13 cellular contexts compared by ENCODE assay signal in the genomic region with DNA sequence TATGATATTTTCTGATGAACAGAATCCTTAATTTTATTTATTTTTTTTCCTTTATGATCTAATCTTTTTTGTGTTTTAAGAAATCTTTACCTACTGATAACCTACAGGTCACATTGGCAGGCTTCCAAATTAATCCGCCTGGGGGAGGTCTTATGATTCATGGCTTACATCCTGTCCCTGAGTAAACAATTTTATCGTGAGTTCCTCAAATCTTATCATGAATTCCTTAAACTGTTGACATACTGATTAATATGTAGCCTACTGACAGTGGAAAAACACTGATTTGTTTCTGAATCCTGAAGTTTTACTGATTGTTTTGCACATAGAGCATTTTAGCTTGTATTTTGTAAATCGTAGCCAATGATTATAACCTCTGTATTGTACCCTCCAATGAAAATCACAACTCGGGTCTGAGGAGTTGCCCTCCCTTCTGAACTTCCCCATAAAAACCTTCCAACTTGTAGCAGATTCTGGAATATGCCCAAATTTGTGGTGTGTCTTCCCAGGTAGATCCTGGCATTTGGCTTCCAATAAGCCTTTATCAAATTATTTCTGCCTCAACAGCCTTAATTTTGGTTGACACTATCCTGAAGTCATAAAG.
DNase-seq lines count a peak whose midpoint lies in the region; ATAC-seq and TF ChIP-seq lines count a peak whose summit lies in the region.
"Had no signal": no experiment of that assay in that cellular context is flagged by ENCODE, and none has a peak within 500 bp of the region (broad histone marks: within the 10 kb centered on the region; RNA-seq: fewer than 3 reads in every experiment).

No MANE protein-coding gene starts in this region.

- H3K9me3 ChIP-seq in HCT116 (ENCODE audit: control insufficient read depth in 1 of 2, insufficient read depth in 1 of 2, low read depth in 1 of 2, low read length in 2 of 2) (no peaks in the 10 kb centered on the region), SJSA1 (replicated peaks) (no peaks in the 10 kb centered on the region)
- H3K9me3 ChIP-seq: testis had no signal

- CTCF ChIA-PET in HCT116 (lab: Charles Lee), result no interaction called here

- H3K4me1 Mint-ChIP-seq in stimulated activated memory B cell treated with anti-CD40 and anti-IgM and Interleukin-4, amounts not matched to agents 10 μg/mL and 1 μg/mL and 100 μg/mL, for 72 hours, result no peaks in the 10 kb centered on the region

- no peaks in the 10 kb centered on the region for H3K9me3 Mint-ChIP-seq in stimulated activated memory B cell treated with anti-CD40 and anti-IgM and Interleukin-4, amounts not matched to agents 10 μg/mL and 1 μg/mL and 100 μg/mL, for 72 hours

- H3K79me2 ChIP-seq in HCT116 (ENCODE audit: insufficient read depth, low read length), result no peaks in the 10 kb centered on the region

- intact Hi-C loops in HCT116 (cut with micrococcal nuclease), result no loop called here

- TF ChIP-seq CTCF in HCT116 (IDR thresholded peaks at IDR 0.05 in 2 of 3, conservative IDR thresholded peaks at IDR 0.05 in 1 of 3; ENCODE audit: borderline replicate concordance in 1 of 3, insufficient read depth in 1 of 3, low read depth in 2 of 3, low read length in 2 of 3) (no peak), fibroblast of villous mesenchyme (IDR thresholded peaks at IDR 0.05; ENCODE audit: insufficient read depth, low read depth, low read length) (no peak)

- BruUV-seq in HCT116 (replicated peaks; lab: Mats Ljungman, UMichigan), result no TSS peak

- peak overlapping the region; percentile 95 for H2AFZ ChIP-seq in HCT116 (ENCODE audit: low read depth, low read length, poor library complexity, severe bottlenecking)

- H3K27me3 Mint-ChIP-seq in stimulated activated memory B cell treated with anti-CD40 and anti-IgM and Interleukin-4, amounts not matched to agents 10 μg/mL and 1 μg/mL and 100 μg/mL, for 72 hours, result no peaks in the 10 kb centered on the region

- H3K4me1 ChIP-seq in HCT116 (ENCODE audit: control insufficient read depth in 1 of 2, insufficient read depth in 2 of 2, low read length in 2 of 2), result peaks cover 22 to 30% of the 10 kb centered on the region in 2 experiments; a peak in 3 of 4 replicates
- peaks cover 8% of the 10 kb centered on the region for H3K4me1 ChIP-seq in SJSA1 (replicated peaks)
- H3K4me1 ChIP-seq: testis had no signal

- no peak overlapping the region for H3K4me3 Mint-ChIP-seq in stimulated activated memory B cell treated with anti-CD40 and anti-IgM and Interleukin-4, amounts not matched to agents 10 μg/mL and 1 μg/mL and 100 μg/mL, for 72 hours

- ATAC-seq in HCT116, result peak; percentile 78
- ATAC-seq in HG02798 (IDR thresholded peaks at IDR 0.05; ENCODE audit: poor library complexity, unreplicated experiment), result no peak
- no peak for ATAC-seq in stimulated activated memory B cell treated with anti-CD40 and anti-IgM and Interleukin-4, amounts not matched to agents 10 μg/mL and 1 μg/mL and 100 μg/mL, for 72 hours

- H3K27me3 ChIP-seq in HCT116 (ENCODE audit: insufficient read depth, low read length) (no peaks in the 10 kb centered on the region), SJSA1 (replicated peaks) (no peaks in the 10 kb centered on the region)
- H3K27me3 ChIP-seq: testis had no signal

- H3K9ac ChIP-seq in HCT116 (ENCODE audit: low read length), result peak overlapping the region; percentile 40; the same call in 1 of the 2 replicates

- TF ChIP-seq POLR2A in HCT116 (IDR thresholded peaks at IDR 0.05; ENCODE audit: borderline replicate concordance, extremely low read depth, insufficient read depth, insufficient read length), result no peak

- no peaks in the 10 kb centered on the region for H3K9me2 ChIP-seq in HCT116 (ENCODE audit: insufficient read depth)

- no peaks in the 10 kb centered on the region for H3K36me3 Mint-ChIP-seq in stimulated activated memory B cell treated with anti-CD40 and anti-IgM and Interleukin-4, amounts not matched to agents 10 μg/mL and 1 μg/mL and 100 μg/mL, for 72 hours

- H3K27ac ChIP-seq in HCT116 (ENCODE audit: low read depth, low read length) (peak overlapping the region; percentile 62; the same call in 1 of the 2 replicates), SJSA1 (no peak overlapping the region)
- H3K27ac ChIP-seq: SK-N-MC, testis had no signal

- no peak for TF ChIP-seq RAD21 in HCT116 (IDR thresholded peaks at IDR 0.05; ENCODE audit: low read depth)

- POLR2A ChIA-PET in HCT116 (lab: Charles Lee), result no interaction called here

- H3K27ac Mint-ChIP-seq in stimulated activated memory B cell treated with anti-CD40 and anti-IgM and Interleukin-4, amounts not matched to agents 10 μg/mL and 1 μg/mL and 100 μg/mL, for 72 hours, result no peak overlapping the region

- RAD21 ChIA-PET in HCT116 (lab: Charles Lee; ENCODE audit: low non-redundant PET in 1 of 2, low total read pairs in 2 of 2, uncharacterized antibody in 2 of 2, unreplicated experiment in 2 of 2), result no interaction called here

- H3K36me3 ChIP-seq in HCT116 (ENCODE audit: control insufficient read depth in 1 of 2, insufficient read depth in 2 of 2, low read length in 2 of 2), result peaks cover 0 to 4% of the 10 kb centered on the region in 2 experiments; a peak in 1 of 4 replicates
- peaks cover 37% of the 10 kb centered on the region for H3K36me3 ChIP-seq in SJSA1

- peak overlapping the region; percentile 72 for H3K4me2 ChIP-seq in HCT116 (ENCODE audit: low read length)

- H4K20me1 ChIP-seq in HCT116 (ENCODE audit: insufficient read depth), result no peaks in the 10 kb centered on the region

- H3K4me3 ChIP-seq in HCT116 (replicated peaks in 1 of 2; ENCODE audit: low read depth in 1 of 2, low read length in 2 of 2), result peak overlapping the region in 1 of 2 experiments; percentile 31; a peak in 2 of 4 replicates
- H3K4me3 ChIP-seq in SJSA1, result no peak overlapping the region
- H3K4me3 ChIP-seq in fibroblast of villous mesenchyme (ENCODE audit: low read depth, low read length), result no peak overlapping the region
- H3K4me3 ChIP-seq: SK-N-MC, testis had no signal

- peak; percentile 73 for DNase-seq in HCT116 (ENCODE audit: low read depth, low spot score)
- DNase-seq in SJSA1 (ENCODE audit: low read depth in 1 of 2, low spot score in 2 of 2), result peak; percentile 39 to 54
- peak; percentile 79 for DNase-seq in fibroblast of villous mesenchyme (ENCODE audit: low read depth)
- peak; percentile 79 for DNase-seq in renal cortical epithelial cell (ENCODE audit: low read depth)
- no peak for DNase-seq in epidermal melanocyte (ENCODE audit: insufficient read length, low spot score)
- DNase-seq: activated CD4-positive, alpha-beta T cell treated with anti-CD3 and anti-CD28 coated beads for 1 hour; activated T-cell treated with anti-CD3 and anti-CD28 coated beads for 4 hours; NCI-H1048; NCI-H524; testis had no signal

TF ChIP-seq in HCT116, 20 proteins besides CTCF, POLR2A, EP300 and RAD21 (continues in another document):
- 0 out of 2 replicates have a peak, but pooled peaks have one; percentile 33 for TF ChIP-seq JUND (IDR thresholded peaks at IDR 0.05)
- peak; percentile 13 for TF ChIP-seq TCF7L2 (IDR thresholded peaks at IDR 0.05; ENCODE audit: borderline replicate concordance, extremely low read depth, insufficient read depth, insufficient read length)
- TF ChIP-seq, protein P1, sequence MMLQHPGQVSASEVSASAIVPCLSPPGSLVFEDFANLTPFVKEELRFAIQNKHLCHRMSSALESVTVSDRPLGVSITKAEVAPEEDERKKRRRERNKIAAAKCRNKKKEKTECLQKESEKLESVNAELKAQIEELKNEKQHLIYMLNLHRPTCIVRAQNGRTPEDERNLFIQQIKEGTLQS (IDR thresholded peaks at IDR 0.05), result no peak
- TF ChIP-seq SP1 (IDR thresholded peaks at IDR 0.05; ENCODE audit: low read depth), result peak; percentile 64
- TF ChIP-seq SIN3A (IDR thresholded peaks at IDR 0.05; ENCODE audit: low read depth), result no peak
- TF ChIP-seq EZH2 (IDR thresholded peaks at IDR 0.05), result no peak
- no peak for TF ChIP-seq YY1 (IDR thresholded peaks at IDR 0.05; ENCODE audit: extremely low read depth, insufficient replicate concordance, low read depth, low read length)
- no peak for TF ChIP-seq EZH2phosphoT487 (IDR thresholded peaks at IDR 0.05; ENCODE audit: borderline replicate concordance)
- TF ChIP-seq FOSL1 (IDR thresholded peaks at IDR 0.05; ENCODE audit: low read depth), result peak; percentile 77
- TF ChIP-seq POLR2AphosphoS5 (IDR thresholded peaks at IDR 0.05; ENCODE audit: low read depth, low read length), result peak; percentile 29; the same call in 1 of the 2 replicates
- TF ChIP-seq, protein P2, sequence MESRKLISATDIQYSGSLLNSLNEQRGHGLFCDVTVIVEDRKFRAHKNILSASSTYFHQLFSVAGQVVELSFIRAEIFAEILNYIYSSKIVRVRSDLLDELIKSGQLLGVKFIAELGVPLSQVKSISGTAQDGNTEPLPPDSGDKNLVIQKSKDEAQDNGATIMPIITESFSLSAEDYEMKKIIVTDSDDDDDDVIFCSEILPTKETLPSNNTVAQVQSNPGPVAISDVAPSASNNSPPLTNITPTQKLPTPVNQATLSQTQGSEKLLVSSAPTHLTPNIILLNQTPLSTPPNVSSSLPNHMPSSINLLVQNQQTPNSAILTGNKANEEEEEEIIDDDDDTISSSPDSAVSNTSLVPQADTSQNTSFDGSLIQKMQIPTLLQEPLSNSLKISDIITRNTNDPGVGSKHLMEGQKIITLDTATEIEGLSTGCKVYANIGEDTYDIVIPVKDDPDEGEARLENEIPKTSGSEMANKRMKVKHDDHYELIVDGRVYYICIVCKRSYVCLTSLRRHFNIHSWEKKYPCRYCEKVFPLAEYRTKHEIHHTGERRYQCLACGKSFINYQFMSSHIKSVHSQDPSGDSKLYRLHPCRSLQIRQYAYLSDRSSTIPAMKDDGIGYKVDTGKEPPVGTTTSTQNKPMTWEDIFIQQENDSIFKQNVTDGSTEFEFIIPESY (IDR thresholded peaks at IDR 0.05; ENCODE audit: extremely low read depth, insufficient replicate concordance, low read length), result no peak
- TF ChIP-seq EGR1 (IDR thresholded peaks at IDR 0.05; ENCODE audit: low read depth), result 0 out of 2 replicates have a peak, but pooled peaks have one; percentile 11
